Comparison of ENCODE assay signal across 24 cellular contexts in genomic region chr2:118747637-118748036, GRCh38.
DNase-seq lines count a peak whose midpoint lies in the region; ATAC-seq, FAIRE-seq and TF ChIP-seq lines count a peak whose summit lies in the region.
"Had no signal": no experiment of that assay in that cellular context is flagged by ENCODE, and none has a peak within 500 bp of the region (broad histone marks: within the 10 kb centered on the region; RNA-seq: fewer than 3 reads in every experiment).

No MANE protein-coding gene starts in this region.

- no peak overlapping the region for H3K4me2 ChIP-seq in K562 (ENCODE audit: insufficient read depth, low read length)
- H3K4me2 ChIP-seq: A549; BLaER1 treated with 17β-estradiol and CSF1 and Interleukin-3, amounts not matched to agents 10 nM and 100 nM; GM23338 had no signal

- H3K4me3 ChIP-seq in right atrium auricular region (no peak overlapping the region), K562 (no peak overlapping the region), thyroid gland (replicated peaks in 1 of 3) (no peak overlapping the region)
- H3K4me3 ChIP-seq: A549; BLaER1 treated with 17β-estradiol and CSF1 and Interleukin-3, amounts not matched to agents 10 nM and 100 nM; GM12878; GM23338 had no signal

- TF ChIP-seq CTCF in right atrium auricular region (IDR thresholded peaks at IDR 0.05) = no peak
- TF ChIP-seq CTCF in K562 (IDR thresholded peaks at IDR 0.05 in 2 of 3, conservative IDR thresholded peaks at IDR 0.05 in 1 of 3; ENCODE audit: insufficient read depth in 2 of 3, low read depth in 1 of 3, low read length in 3 of 3) = no peak
- no peak for TF ChIP-seq CTCF in thyroid gland (IDR thresholded peaks at IDR 0.05)

- no peaks in the 10 kb centered on the region for H4K20me1 ChIP-seq in K562 (replicated peaks; ENCODE audit: control insufficient read depth, insufficient read depth, low read length)
- H4K20me1 ChIP-seq: BLaER1 treated with 17β-estradiol and CSF1 and Interleukin-3, amounts not matched to agents 10 nM and 100 nM had no signal

- POLR2A ChIA-PET in K562 (lab: Yijun Ruan, JAX) = interaction anchor here (0.7 kb wide), 1 partner anchor 9 kb away, joined by 3 read pairs; no protein-coding TSS in a partner anchor

- H3K79me2 ChIP-seq in K562 (ENCODE audit: control insufficient read depth, insufficient read depth, low read length) = no peaks in the 10 kb centered on the region

- H2AFZ ChIP-seq in K562 (ENCODE audit: low read depth, low read length) = peak overlapping the region; percentile 53
- H2AFZ ChIP-seq: GM23338 had no signal

- H3K9me3 ChIP-seq in right atrium auricular region (peaks cover 0 to 15% of the 10 kb centered on the region in 2 donors), K562 (replicated peaks; ENCODE audit: control insufficient read depth, insufficient read depth, low read depth, low read length) (peaks cover 16% of the 10 kb centered on the region), thyroid gland (no peaks in the 10 kb centered on the region)
- H3K9me3 ChIP-seq: BE2C had no signal

- intact Hi-C loops in Right ventricle myocardium inferior (cut with DNase I) = no loop called here
- intact Hi-C loops in K562 (cut with micrococcal nuclease) = no loop called here
- intact Hi-C loops in thyroid gland (cut with DNase I) = no loop called here

- no TSS peak for BruUV-seq in K562 (replicated peaks; lab: Mats Ljungman, UMichigan)

- ATAC-seq in Right ventricle myocardium inferior = no peak
- ATAC-seq in K562 = peak; percentile 15; the same call in 1 of the 3 replicates
- ATAC-seq: A549, GM12878, GM23338 had no signal

- no peak for TF ChIP-seq RAD21 in K562 (CRISPR knock-in tag; conservative IDR thresholded peaks at IDR 0.05 in 1 of 2, IDR thresholded peaks at IDR 0.05 in 1 of 2)

- DNase-seq in right atrium auricular region (ENCODE audit: low spot score) = peak; percentile 18
- no peak for DNase-seq in Right ventricle myocardium inferior (ENCODE audit: missing footprints)
- DNase-seq in K562 (ENCODE audit: extremely low read depth in 1 of 4, low spot score in 3 of 4) = no peak
- peak; percentile 8 for DNase-seq in islet precursor cell
- DNase-seq in thyroid gland = no peak
- no peak for DNase-seq in stimulated activated CD4-positive, alpha-beta T cell treated with anti-CD3 and anti-CD28 coated beads, Interleukin-2, amount 100 ng/mL, for 24 hours
- DNase-seq: 8988T; ACHN; AML-193; BE2C; CD4-positive, alpha-beta T cell; CD8-positive, alpha-beta memory T cell; DMS 273 treated with DMSO at 0.1 percent for 48 hours; DMS79; EL; GDM1; H9; HFFc6 had no signal

- CTCF ChIA-PET in K562 (lab: Yijun Ruan, JAX; ENCODE audit: low intra/inter-chr PET ratio) = no interaction called here

- no peak overlapping the region for H3K9ac ChIP-seq in K562 (ENCODE audit: insufficient read depth in 1 of 2, low read depth in 2 of 2, low read length in 2 of 2)
- H3K9ac ChIP-seq: BLaER1 treated with 17β-estradiol and CSF1 and Interleukin-3, amounts not matched to agents 10 nM and 100 nM had no signal

- TF ChIP-seq EP300 in K562 (IDR thresholded peaks at IDR 0.05; ENCODE audit: low read length) = no peak

- no peak for FAIRE-seq in K562 (lab: Jason Lieb, UNC)
- FAIRE-seq: A549, D721Med, GM12878, GM19239 had no signal

- H3K4me1 ChIP-seq in right atrium auricular region (no peaks in the 10 kb centered on the region), K562 (replicated peaks in 1 of 2; ENCODE audit: control insufficient read depth in 2 of 2, insufficient read depth in 2 of 2, low read length in 2 of 2) (peaks cover 2 to 26% of the 10 kb centered on the region in 2 experiments; a peak in 4 of 5 replicates), thyroid gland (no peaks in the 10 kb centered on the region)
- H3K4me1 ChIP-seq: A549; BE2C; BLaER1 treated with 17β-estradiol and CSF1 and Interleukin-3, amounts not matched to agents 10 nM and 100 nM had no signal

- TF ChIP-seq POLR2A in K562 (conservative IDR thresholded peaks at IDR 0.05) (no peak), thyroid gland (IDR thresholded peaks at IDR 0.05) (no peak)

- H3K36me3 ChIP-seq in right atrium auricular region = no peaks in the 10 kb centered on the region
- H3K36me3 ChIP-seq in K562 (ENCODE audit: control insufficient read depth, insufficient read depth, low read length) = no peaks in the 10 kb centered on the region
- H3K36me3 ChIP-seq in thyroid gland = no peaks in the 10 kb centered on the region
- H3K36me3 ChIP-seq: BE2C had no signal

- in situ Hi-C loops in K562 (cut with MboI) = no loop called here

- H3K9me1 ChIP-seq in K562 (ENCODE audit: control insufficient read depth, insufficient read depth, low read length) = no peaks in the 10 kb centered on the region

- H3K27ac ChIP-seq in right atrium auricular region (no peak overlapping the region), K562 (ENCODE audit: extremely low read depth, low read depth, low read length) (0 out of 3 replicates have a peak overlapping the region, but pooled peaks have one; percentile 4), thyroid gland (no peak overlapping the region)
- H3K27ac ChIP-seq: A549; BLaER1 treated with 17β-estradiol and CSF1 and Interleukin-3, amounts not matched to agents 10 nM and 100 nM had no signal

- no peaks in the 10 kb centered on the region for H3K27me3 ChIP-seq in right atrium auricular region
- no peaks in the 10 kb centered on the region for H3K27me3 ChIP-seq in K562 (ENCODE audit: control insufficient read depth in 2 of 2, insufficient read depth in 2 of 2, low read length in 2 of 2)
- H3K27me3 ChIP-seq in thyroid gland = no peaks in the 10 kb centered on the region
- H3K27me3 ChIP-seq: BE2C; BLaER1 treated with 17β-estradiol and CSF1 and Interleukin-3, amounts not matched to agents 10 nM and 100 nM had no signal

TF ChIP-seq in K562, 482 proteins besides CTCF, POLR2A, EP300 and RAD21:
- TF ChIP-seq ZNF655 (CRISPR knock-in tag; IDR thresholded peaks at IDR 0.05) = no peak
- TF ChIP-seq, protein P1, sequence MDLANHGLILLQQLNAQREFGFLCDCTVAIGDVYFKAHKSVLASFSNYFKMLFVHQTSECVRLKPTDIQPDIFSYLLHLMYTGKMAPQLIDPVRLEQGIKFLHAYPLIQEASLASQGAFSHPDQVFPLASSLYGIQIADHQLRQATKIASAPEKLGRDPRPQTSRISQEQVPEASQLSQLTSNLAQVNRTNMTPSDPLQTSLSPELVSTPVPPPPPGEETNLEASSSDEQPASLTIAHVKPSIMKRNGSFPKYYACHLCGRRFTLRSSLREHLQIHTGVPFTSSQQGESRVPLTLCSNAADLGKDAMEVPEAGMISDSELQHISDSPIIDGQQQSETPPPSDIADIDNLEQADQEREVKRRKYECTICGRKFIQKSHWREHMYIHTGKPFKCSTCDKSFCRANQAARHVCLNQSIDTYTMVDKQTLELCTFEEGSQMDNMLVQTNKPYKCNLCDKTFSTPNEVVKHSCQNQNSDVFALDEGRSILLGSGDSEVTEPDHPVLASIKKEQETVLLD (IDR thresholded peaks at IDR 0.05) = no peak
- no peak for TF ChIP-seq BCL6 (CRISPR knock-in tag; IDR thresholded peaks at IDR 0.05)
- no peak for TF ChIP-seq SUPT5H (IDR thresholded peaks at IDR 0.05)
- TF ChIP-seq ZNF717 (CRISPR knock-in tag; IDR thresholded peaks at IDR 0.05) = no peak
- no peak for TF ChIP-seq DPF2 (IDR thresholded peaks at IDR 0.05)
- TF ChIP-seq ZNF507 (tag; conservative IDR thresholded peaks at IDR 0.05) = no peak
- no peak for TF ChIP-seq ETS1 (conservative IDR thresholded peaks at IDR 0.05; ENCODE audit: control insufficient read depth, low read depth, low read length)
- TF ChIP-seq ZNF395 (CRISPR knock-in tag; IDR thresholded peaks at IDR 0.05) = no peak
- TF ChIP-seq RFX7 (CRISPR knock-in tag; IDR thresholded peaks at IDR 0.05) = no peak
- no peak for TF ChIP-seq MYNN (IDR thresholded peaks at IDR 0.05)
- TF ChIP-seq MYNN (CRISPR knock-in tag; IDR thresholded peaks at IDR 0.05) = no peak
- TF ChIP-seq HMG20B (CRISPR knock-in tag; IDR thresholded peaks at IDR 0.05) = no peak
TF ChIP-seq in K562: peak in this region for 0.

Comparison
In these comparisons a context has a peak if more than half of its experiments do, and no peak if none do; other contexts are left out.
1. DNase-seq: peak in right atrium auricular region (single experiment) and islet precursor cell (single experiment); none in Right ventricle myocardium inferior (single experiment), K562 (0 of 4), thyroid gland (0 of 2) and stimulated activated CD4-positive, alpha-beta T cell treated with anti-CD3 and anti-CD28 coated beads, Interleukin-2, amount 100 ng/mL, for 24 hours (0 of 2).